ENCODE assay signal across 19 cellular contexts in the genomic region with DNA sequence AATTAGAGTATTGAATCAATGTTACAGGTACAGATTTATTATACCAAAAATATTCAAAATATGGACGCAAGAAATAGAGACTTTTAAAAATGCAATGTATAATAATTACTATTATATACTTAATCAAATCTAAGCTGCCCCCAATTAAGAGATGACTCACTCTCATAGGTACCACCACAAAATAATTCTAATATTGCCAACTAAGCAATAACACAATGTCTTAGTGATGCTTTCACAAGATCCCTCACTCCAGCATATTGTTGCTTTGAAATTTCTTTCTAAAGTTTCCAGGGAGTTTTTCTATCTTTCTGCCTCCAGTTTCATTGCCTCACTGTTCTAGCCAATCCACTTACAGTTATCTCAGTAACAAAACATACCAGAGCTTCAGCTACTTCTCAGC.
A peak's percentile ranks its signal among the peaks of the same experiment; 100 is the strongest.
DNase-seq lines count a peak whose midpoint lies in the region; ATAC-seq, FAIRE-seq and TF ChIP-seq lines count a peak whose summit lies in the region.
"Had no signal": no experiment of that assay in that cellular context is flagged by ENCODE, and none has a peak within 500 bp of the region (broad histone marks: within the 10 kb centered on the region; RNA-seq: fewer than 3 reads in every experiment).

No MANE protein-coding gene starts in this region.

- H3K36me3 ChIP-seq in IMR-90 (ENCODE audit: control insufficient read depth, insufficient read depth, low read length), result no peaks in the 10 kb centered on the region
- no peaks in the 10 kb centered on the region for H3K36me3 ChIP-seq in K562 (ENCODE audit: control insufficient read depth, insufficient read depth, low read length)
- H3K36me3 ChIP-seq: BLaER1 treated with 17β-estradiol and CSF1 and Interleukin-3, amounts not matched to agents 10 nM and 100 nM had no signal

- H4K91ac ChIP-seq in IMR-90 (ENCODE audit: insufficient read depth, low read depth, low read length), result no peak overlapping the region

- no peak overlapping the region for H3K14ac ChIP-seq in IMR-90 (replicated peaks; ENCODE audit: low read depth, low read length)

- no peak overlapping the region for H3K23ac ChIP-seq in IMR-90 (ENCODE audit: low read depth, low read length)

- FAIRE-seq in K562 (lab: Jason Lieb, UNC), result no peak
- FAIRE-seq: G401.6, GM12891, GM18507, HTR-8/SVneo had no signal

- dilution Hi-C loops in IMR-90 (cut with HindIII; ENCODE audit: low sequenced_read_pairs, unreplicated experiment), result no loop called here

- H3K9me3 ChIP-seq in IMR-90 (ENCODE audit: control insufficient read depth, insufficient read depth, low read length) (peaks cover 6% of the 10 kb centered on the region; the same call in 1 of the 2 replicates), K562 (replicated peaks; ENCODE audit: control insufficient read depth, insufficient read depth, low read depth, low read length) (no peaks in the 10 kb centered on the region)
- H3K9me3 ChIP-seq: BLaER1 treated with 17β-estradiol and CSF1 and Interleukin-3, amounts not matched to agents 10 nM and 100 nM had no signal

- H2AK9ac ChIP-seq in IMR-90 (replicated peaks; ENCODE audit: low read depth, low read length, poor library complexity), result no peak overlapping the region

- ATAC-seq in IMR-90 (ENCODE audit: low read depth), result no peak
- ATAC-seq in K562, result no peak
- no peak for ATAC-seq in esophagus mucosa
- ATAC-seq in left cardiac atrium, result no peak
- no peak for ATAC-seq in GM18909 (IDR thresholded peaks at IDR 0.05; ENCODE audit: poor library complexity, unreplicated experiment)
- ATAC-seq: CD8-positive, alpha-beta T cell had no signal

- no peak overlapping the region for H2BK15ac ChIP-seq in IMR-90 (ENCODE audit: low read depth, low read length)

- BruUV-seq in IMR-90 (replicated peaks; lab: Mats Ljungman, UMichigan) (no TSS peak), K562 (replicated peaks; lab: Mats Ljungman, UMichigan) (no TSS peak)

- H2AFZ ChIP-seq in IMR-90 (replicated peaks; ENCODE audit: low read length, poor library complexity) (no peak overlapping the region), K562 (ENCODE audit: low read depth, low read length) (no peak overlapping the region)

- intact Hi-C loops in IMR-90 (cut with micrococcal nuclease), result no loop called here
- intact Hi-C loops in K562 (cut with micrococcal nuclease), result no loop called here
- intact Hi-C loops in left cardiac atrium (cut with DNase I), result no loop called here

- H3K27ac ChIP-seq in IMR-90 (ENCODE audit: insufficient read depth, low read length) (no peak overlapping the region), K562 (ENCODE audit: extremely low read depth, low read depth, low read length) (no peak overlapping the region)
- H3K27ac ChIP-seq: BLaER1 treated with 17β-estradiol and CSF1 and Interleukin-3, amounts not matched to agents 10 nM and 100 nM had no signal

- CTCF ChIA-PET in IMR-90 (lab: Yijun Ruan, JAX) (no interaction called here), K562 (lab: Yijun Ruan, JAX; ENCODE audit: low intra/inter-chr PET ratio) (no interaction called here)

- no peak overlapping the region for H2BK20ac ChIP-seq in IMR-90 (ENCODE audit: low read depth, low read length)

- no peak overlapping the region for H3K18ac ChIP-seq in IMR-90 (ENCODE audit: low read depth, low read length)

- H3K79me2 ChIP-seq in K562 (ENCODE audit: control insufficient read depth, insufficient read depth, low read length), result no peaks in the 10 kb centered on the region

- H3K9ac ChIP-seq in IMR-90 (ENCODE audit: low read depth, low read length) (no peak overlapping the region), K562 (ENCODE audit: insufficient read depth in 1 of 2, low read depth in 2 of 2, low read length in 2 of 2) (no peak overlapping the region)
- H3K9ac ChIP-seq: BLaER1 treated with 17β-estradiol and CSF1 and Interleukin-3, amounts not matched to agents 10 nM and 100 nM had no signal

- TF ChIP-seq POLR2A in IMR-90 (IDR thresholded peaks at IDR 0.05; ENCODE audit: low read depth, low read length), result no peak
- no peak for TF ChIP-seq POLR2A in K562 (conservative IDR thresholded peaks at IDR 0.05)

- H3K4me1 ChIP-seq in IMR-90 (ENCODE audit: control insufficient read depth, insufficient read depth, low read length) (no peaks in the 10 kb centered on the region), K562 (replicated peaks in 1 of 2; ENCODE audit: control insufficient read depth in 2 of 2, insufficient read depth in 2 of 2, low read length in 2 of 2) (no peaks in the 10 kb centered on the region)
- H3K4me1 ChIP-seq: BLaER1 treated with 17β-estradiol and CSF1 and Interleukin-3, amounts not matched to agents 10 nM and 100 nM had no signal

- no peaks in the 10 kb centered on the region for H3K9me1 ChIP-seq in IMR-90 (ENCODE audit: insufficient read depth, low read length)
- H3K9me1 ChIP-seq in K562 (ENCODE audit: control insufficient read depth, insufficient read depth, low read length), result no peaks in the 10 kb centered on the region

- WGBS in IMR-90 (ENCODE audit: extremely low coverage in 2 of 2, insufficient read length in 1 of 2), 2 experiments, result no CpG with 5 or more reads among the region's 1 CpG
- WGBS in K562 (ENCODE audit: insufficient coverage, low coverage, missing lambda C conversion rate), result 6% methylated on average over 1 of the region's 1 CpG

- H2BK120ac ChIP-seq in IMR-90 (ENCODE audit: low read depth, low read length), result no peak overlapping the region

- no peak overlapping the region for H4K5ac ChIP-seq in IMR-90 (ENCODE audit: low read depth, low read length)

- TF ChIP-seq CTCF in IMR-90 (conservative IDR thresholded peaks at IDR 0.05; ENCODE audit: low read depth, low read length) (no peak), K562 (IDR thresholded peaks at IDR 0.05 in 2 of 3, conservative IDR thresholded peaks at IDR 0.05 in 1 of 3; ENCODE audit: insufficient read depth in 2 of 3, low read depth in 1 of 3, low read length in 3 of 3) (no peak), fibroblast of pulmonary artery (IDR thresholded peaks at IDR 0.05; ENCODE audit: low read length, missing control alignments) (no peak)

- H4K20me1 ChIP-seq in IMR-90 (ENCODE audit: insufficient read depth, low read length) (no peaks in the 10 kb centered on the region), K562 (replicated peaks; ENCODE audit: control insufficient read depth, insufficient read depth, low read length) (no peaks in the 10 kb centered on the region)
- H4K20me1 ChIP-seq: BLaER1 treated with 17β-estradiol and CSF1 and Interleukin-3, amounts not matched to agents 10 nM and 100 nM had no signal

- no peak overlapping the region for H4K8ac ChIP-seq in IMR-90 (ENCODE audit: low read depth in 2 of 2, low read length in 2 of 2)

- DNase-seq in EH (ENCODE audit: low read depth) (peak; percentile 9), IMR-90 (no peak), K562 (ENCODE audit: extremely low read depth in 1 of 4, low spot score in 3 of 4) (no peak), fibroblast of pulmonary artery (ENCODE audit: low read depth) (peak; percentile 2), left cardiac atrium (no peak)
- DNase-seq: Calu3; CD8-positive, alpha-beta T cell; DMS 273 treated with DMSO at 0.1 percent for 48 hours; DMS53; DND-41; GOT3; H9 had no signal

- H3K27me3 ChIP-seq in IMR-90 (ENCODE audit: control insufficient read depth, insufficient read depth, low read length), result no peaks in the 10 kb centered on the region
- H3K27me3 ChIP-seq in K562 (ENCODE audit: control insufficient read depth in 2 of 2, insufficient read depth in 2 of 2, low read length in 2 of 2), result no peaks in the 10 kb centered on the region
- H3K27me3 ChIP-seq: BLaER1 treated with 17β-estradiol and CSF1 and Interleukin-3, amounts not matched to agents 10 nM and 100 nM had no signal

- no peak overlapping the region for H3K56ac ChIP-seq in IMR-90 (ENCODE audit: extremely low read depth, insufficient read depth, low read length)

- H3K79me1 ChIP-seq in IMR-90 (ENCODE audit: low read depth in 1 of 2, low read length in 2 of 2), result no peaks in the 10 kb centered on the region

- no peak for TF ChIP-seq EP300 in K562 (IDR thresholded peaks at IDR 0.05; ENCODE audit: low read length)

- H2BK5ac ChIP-seq in IMR-90 (ENCODE audit: low read depth, low read length, poor library complexity, severe bottlenecking), result no peak overlapping the region

- no peak overlapping the region for H3K4me3 ChIP-seq in IMR-90 (ENCODE audit: insufficient read depth, low read depth, low read length)
- H3K4me3 ChIP-seq in K562, result no peak overlapping the region
- no peak overlapping the region for H3K4me3 ChIP-seq in fibroblast of pulmonary artery (replicated peaks; ENCODE audit: low read depth, low read length)
- H3K4me3 ChIP-seq: BLaER1 treated with 17β-estradiol and CSF1 and Interleukin-3, amounts not matched to agents 10 nM and 100 nM had no signal

- no peak overlapping the region for H3K4ac ChIP-seq in IMR-90 (ENCODE audit: low read depth, low read length)

- in situ Hi-C loops in IMR-90 (cut with MboI; ENCODE audit: low sequenced_read_pairs), result no loop called here
- in situ Hi-C loops in K562 (cut with MboI), result no loop called here

- H3K4me2 ChIP-seq in IMR-90 (ENCODE audit: low read depth, low read length) (no peak overlapping the region), K562 (ENCODE audit: insufficient read depth, low read length) (no peak overlapping the region)
- H3K4me2 ChIP-seq: BLaER1 treated with 17β-estradiol and CSF1 and Interleukin-3, amounts not matched to agents 10 nM and 100 nM had no signal

- H2AK5ac ChIP-seq in IMR-90 (ENCODE audit: low read depth, low read length), result no peak overlapping the region

- POLR2A ChIA-PET in IMR-90 (lab: Charles Lee; ENCODE audit: unreplicated experiment) (no interaction called here), K562 (lab: Yijun Ruan, JAX) (no interaction called here)

- TF ChIP-seq RAD21 in IMR-90 (IDR thresholded peaks at IDR 0.05; ENCODE audit: low read length), result no peak
- no peak for TF ChIP-seq RAD21 in K562 (CRISPR knock-in tag; conservative IDR thresholded peaks at IDR 0.05 in 1 of 2, IDR thresholded peaks at IDR 0.05 in 1 of 2)

TF ChIP-seq in IMR-90, 13 proteins besides CTCF, POLR2A, EP300 and RAD21 (continues in another document):
- TF ChIP-seq MXI1 (IDR thresholded peaks at IDR 0.05; ENCODE audit: borderline replicate concordance, low read depth, low read length) (no peak), BHLHE40 (IDR thresholded peaks at IDR 0.05; ENCODE audit: low read depth, low read length) (no peak), MAZ (IDR thresholded peaks at IDR 0.05; ENCODE audit: borderline replicate concordance, low read depth, low read length) (no peak), RFX5 (IDR thresholded peaks at IDR 0.05; ENCODE audit: low read depth, low read length) (no peak), NFE2L2 (IDR thresholded peaks at IDR 0.05; ENCODE audit: low read depth, low read length) (no peak), MAFK (IDR thresholded peaks at IDR 0.05; ENCODE audit: low read depth, low read length) (peak; percentile 68)

TF ChIP-seq in K562, 482 proteins besides CTCF, POLR2A, EP300 and RAD21 (continues in another document):
- TF ChIP-seq ZNF316 (IDR thresholded peaks at IDR 0.05), result peak; percentile 37; the same call in 1 of the 2 replicates

Comparison
In these comparisons a context has a peak if more than half of its experiments do, and no peak if none do; other contexts are left out.
1. DNase-seq: peak in EH (single experiment) and fibroblast of pulmonary artery (single experiment); none in IMR-90 (single experiment), K562 (0 of 4) and left cardiac atrium (single experiment).